8 cellular contexts compared by ENCODE assay signal in genomic region chr16:27550582-27550920, GRCh38. TPM values are rescaled to one million over a fixed set of nuclear protein-coding genes. Genes with fewer than 3 reads are reported as not detected.
DNase-seq lines count a peak whose midpoint lies in the region; ATAC-seq and TF ChIP-seq lines count a peak whose summit lies in the region.

No MANE protein-coding gene starts in this region.

- DNase-seq in T-helper 1 cell (no peak), kidney epithelial cell (ENCODE audit: low read depth) (no peak), substantia nigra (lab: John Stamatoyannopoulos, UW) (no peak), NCI-H1930 (lab: John Stamatoyannopoulos, UW) (no peak), NCI-H446 treated with DMSO at 0.1 percent for 48 hours (lab: John Stamatoyannopoulos, UW) (no peak)

- H3K27me3 Mint-ChIP-seq in T-helper 1 cell treated with Interleukin-12 subunit alpha and Interleukin-12 subunit beta and Interleukin-4 antibody, amounts not matched to agents 30 μg/mL and 1 μg/mL, for 36 hours (ENCODE audit: low read depth): no peaks in the 10 kb centered on the region
- no peaks in the 10 kb centered on the region for H3K27me3 Mint-ChIP-seq in activated naive CD8-positive, alpha-beta T cell

- H3K4me3 Mint-ChIP-seq in T-helper 1 cell treated with Interleukin-12 subunit alpha and Interleukin-12 subunit beta and Interleukin-4 antibody, amounts not matched to agents 30 μg/mL and 1 μg/mL, for 36 hours: peak overlapping the region; percentile 98
- H3K4me3 Mint-ChIP-seq in activated naive CD8-positive, alpha-beta T cell: peak overlapping the region; percentile 99

- H3K27me3 ChIP-seq in kidney epithelial cell (ENCODE audit: control insufficient read depth, insufficient read depth, low read length): no peaks in the 10 kb centered on the region

- peak overlapping the region; percentile 100 for H3K4me3 ChIP-seq in kidney epithelial cell (ENCODE audit: low read depth, low read length)

- peak overlapping the region; percentile 97 for H3K27ac Mint-ChIP-seq in T-helper 1 cell treated with Interleukin-12 subunit alpha and Interleukin-12 subunit beta and Interleukin-4 antibody, amounts not matched to agents 30 μg/mL and 1 μg/mL, for 36 hours
- peak overlapping the region; percentile 87 for H3K27ac Mint-ChIP-seq in activated naive CD8-positive, alpha-beta T cell

- peaks cover 30% of the 10 kb centered on the region for H3K4me1 Mint-ChIP-seq in T-helper 1 cell treated with Interleukin-12 subunit alpha and Interleukin-12 subunit beta and Interleukin-4 antibody, amounts not matched to agents 30 μg/mL and 1 μg/mL, for 36 hours (ENCODE audit: low read depth)
- peaks cover 37% of the 10 kb centered on the region for H3K4me1 Mint-ChIP-seq in activated naive CD8-positive, alpha-beta T cell (ENCODE audit: low read depth)

- peaks cover 6% of the 10 kb centered on the region for H3K36me3 Mint-ChIP-seq in T-helper 1 cell treated with Interleukin-12 subunit alpha and Interleukin-12 subunit beta and Interleukin-4 antibody, amounts not matched to agents 30 μg/mL and 1 μg/mL, for 36 hours (ENCODE audit: low read depth)
- peaks cover 3% of the 10 kb centered on the region for H3K36me3 Mint-ChIP-seq in activated naive CD8-positive, alpha-beta T cell

- H3K9me3 Mint-ChIP-seq in T-helper 1 cell treated with Interleukin-12 subunit alpha and Interleukin-12 subunit beta and Interleukin-4 antibody, amounts not matched to agents 30 μg/mL and 1 μg/mL, for 36 hours: no peaks in the 10 kb centered on the region
- H3K9me3 Mint-ChIP-seq in activated naive CD8-positive, alpha-beta T cell (ENCODE audit: low read depth): no peaks in the 10 kb centered on the region

- H3K36me3 ChIP-seq in kidney epithelial cell (ENCODE audit: control insufficient read depth, insufficient read depth, low read length): no peaks in the 10 kb centered on the region

- no peak for ATAC-seq in HG03159 (IDR thresholded peaks at IDR 0.05; ENCODE audit: unreplicated experiment)

- H3K27ac ChIP-seq in substantia nigra (ENCODE audit: low read depth, low read length, poor library complexity, severe bottlenecking): peak overlapping the region; percentile 77

- no peak for TF ChIP-seq CTCF in kidney epithelial cell (IDR thresholded peaks at IDR 0.05; ENCODE audit: insufficient read depth, low read length, poor library complexity, severe bottlenecking)

RNA-seq across cellular contexts. Expression of gene KATNIP, which starts 0.6 kb away (rescaled TPM):
- 20.4 and 24.4 TPM in 2 replicates for total RNA-seq in kidney epithelial cell

RNA-seq across cellular contexts. Expression of gene GTF3C1, which starts 0.8 kb away (rescaled TPM):
- 81.6 and 89.7 TPM in 2 replicates for total RNA-seq in kidney epithelial cell
